18 cellular contexts compared by ENCODE assay signal in the genomic region with DNA sequence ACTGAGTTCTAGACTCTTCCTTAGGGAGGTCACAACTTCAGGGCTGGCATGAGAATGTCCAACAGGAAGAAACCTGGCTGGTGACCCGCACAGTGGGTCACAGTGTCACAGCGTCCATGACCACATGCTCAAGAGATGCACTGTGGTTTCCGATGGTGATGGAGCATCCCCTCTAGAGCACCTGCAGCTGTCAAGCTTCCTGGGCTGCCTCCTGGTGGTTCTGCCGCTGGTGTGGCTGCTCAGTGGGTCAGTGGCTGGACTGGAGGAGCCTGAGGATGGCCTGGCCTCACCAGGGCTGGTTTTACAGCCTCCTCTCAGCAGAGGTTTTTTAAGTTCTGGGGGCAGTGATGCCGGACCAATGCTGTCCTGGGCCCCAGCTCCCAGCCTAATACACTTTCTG.
"Had no signal": no experiment of that assay in that cellular context is flagged by ENCODE, and none has a peak within 500 bp of the region (broad histone marks: within the 10 kb centered on the region; RNA-seq: fewer than 3 reads in every experiment).

No MANE protein-coding gene starts in this region.

- ATAC-seq: activated CD8-positive, alpha-beta memory T cell treated with anti-CD3 and anti-CD28 coated beads, Interleukin-2, amount 10 ng/mL, durations not matched to agents 7 days and 5 days; left lobe of liver; stimulated activated effector memory CD8-positive, alpha-beta T cell treated with anti-CD3 and anti-CD28 coated beads, Interleukin-12 subunit alpha, Interleukin-12 subunit beta, amount 100 ng/mL, for 72 hours had no signal

- H2AFZ ChIP-seq: hepatocyte, neural progenitor cell, parathyroid adenoma had no signal

- H3K27me3 ChIP-seq: adrenal gland, colonic mucosa, esophagus squamous epithelium, hepatocyte, neural progenitor cell, tibial nerve, uterus had no signal

- H3K27ac Mint-ChIP-seq: activated CD4-positive, alpha-beta memory T cell treated with anti-CD3 and anti-CD28 coated beads for 36 hours; activated CD8-positive, alpha-beta memory T cell treated with anti-CD3 and anti-CD28 coated beads, Interleukin-2, amount 10 ng/mL, durations not matched to agents 7 days and 5 days; activated naive CD4-positive, alpha-beta T cell treated with anti-CD3 and anti-CD28 coated beads, Interleukin-2, amount 50 U/mL, for 24 hours; neural progenitor cell; stimulated activated effector memory CD8-positive, alpha-beta T cell treated with anti-CD3 and anti-CD28 coated beads, Interleukin-12 subunit alpha, Interleukin-12 subunit beta, amount 100 ng/mL, for 72 hours had no signal

- H3K9me3 ChIP-seq: adrenal gland, colonic mucosa, esophagus squamous epithelium, tibial nerve, uterus had no signal

- DNase-seq: activated CD4-positive, alpha-beta memory T cell treated with anti-CD3 and anti-CD28 coated beads for 36 hours; activated CD8-positive, alpha-beta memory T cell treated with anti-CD3 and anti-CD28 coated beads, Interleukin-2, amount 10 ng/mL, durations not matched to agents 7 days and 5 days; activated T-cell treated with anti-CD3 and anti-CD28 coated beads, Interleukin-2, amount 50 U/mL, for 1 hour; colonic mucosa; esophagus squamous epithelium; islet precursor cell; mammary epithelial cell; naive B cell; T1000; uterus had no signal

- H3K36me3 Mint-ChIP-seq: activated CD4-positive, alpha-beta memory T cell treated with anti-CD3 and anti-CD28 coated beads for 36 hours; activated CD8-positive, alpha-beta memory T cell treated with anti-CD3 and anti-CD28 coated beads, Interleukin-2, amount 10 ng/mL, durations not matched to agents 7 days and 5 days; activated naive CD4-positive, alpha-beta T cell treated with anti-CD3 and anti-CD28 coated beads, Interleukin-2, amount 50 U/mL, for 24 hours; naive B cell; neural progenitor cell; stimulated activated effector memory CD8-positive, alpha-beta T cell treated with anti-CD3 and anti-CD28 coated beads, Interleukin-12 subunit alpha, Interleukin-12 subunit beta, amount 100 ng/mL, for 72 hours had no signal

- H3K27ac ChIP-seq: adrenal gland, colonic mucosa, esophagus squamous epithelium, hepatocyte, neural progenitor cell, parathyroid adenoma, uterus had no signal

- H3K36me3 ChIP-seq: adrenal gland, colonic mucosa, neural progenitor cell, tibial nerve, uterus had no signal

- H3K4me3 ChIP-seq: adrenal gland, colonic mucosa, esophagus squamous epithelium, hepatocyte, neural progenitor cell, tibial nerve, uterus had no signal

- H3K4me1 ChIP-seq: colonic mucosa, esophagus squamous epithelium, neural progenitor cell, parathyroid adenoma, uterus had no signal

- H3K4me2 ChIP-seq: hepatocyte, neural progenitor cell had no signal

- H3K27me3 Mint-ChIP-seq: activated CD4-positive, alpha-beta memory T cell treated with anti-CD3 and anti-CD28 coated beads for 36 hours; activated CD8-positive, alpha-beta memory T cell treated with anti-CD3 and anti-CD28 coated beads, Interleukin-2, amount 10 ng/mL, durations not matched to agents 7 days and 5 days; activated naive CD4-positive, alpha-beta T cell treated with anti-CD3 and anti-CD28 coated beads, Interleukin-2, amount 50 U/mL, for 24 hours had no signal

- H3K79me2 ChIP-seq: hepatocyte, parathyroid adenoma had no signal

- H3K4me1 Mint-ChIP-seq: activated naive CD4-positive, alpha-beta T cell treated with anti-CD3 and anti-CD28 coated beads, Interleukin-2, amount 50 U/mL, for 24 hours; naive B cell had no signal

- H3K9me3 Mint-ChIP-seq: activated CD4-positive, alpha-beta memory T cell treated with anti-CD3 and anti-CD28 coated beads for 36 hours; activated naive CD4-positive, alpha-beta T cell treated with anti-CD3 and anti-CD28 coated beads, Interleukin-2, amount 50 U/mL, for 24 hours; naive B cell; neural progenitor cell; stimulated activated effector memory CD8-positive, alpha-beta T cell treated with anti-CD3 and anti-CD28 coated beads, Interleukin-12 subunit alpha, Interleukin-12 subunit beta, amount 100 ng/mL, for 72 hours had no signal

- H3K4me3 Mint-ChIP-seq: activated CD4-positive, alpha-beta memory T cell treated with anti-CD3 and anti-CD28 coated beads for 36 hours; activated CD8-positive, alpha-beta memory T cell treated with anti-CD3 and anti-CD28 coated beads, Interleukin-2, amount 10 ng/mL, durations not matched to agents 7 days and 5 days; activated naive CD4-positive, alpha-beta T cell treated with anti-CD3 and anti-CD28 coated beads, Interleukin-2, amount 50 U/mL, for 24 hours; naive B cell; neural progenitor cell; stimulated activated effector memory CD8-positive, alpha-beta T cell treated with anti-CD3 and anti-CD28 coated beads, Interleukin-12 subunit alpha, Interleukin-12 subunit beta, amount 100 ng/mL, for 72 hours had no signal
